ENCODE assay signal across 1 cellular context in genomic region chr7:77798394-77799077, GRCh38.
A peak's percentile ranks its signal among the peaks of the same experiment; 100 is the strongest.
TF ChIP-seq lines count a peak whose summit lies in the region.

TSS of gene PHTF2 (plus strand) at chr7:77798773.
TSS of gene TMEM60 (minus strand) at chr7:77798434. CDS start at chr7:77794373, 4,061 bp downstream.

TF ChIP-seq in neural cell, 6 proteins besides CTCF, POLR2A, EP300 and RAD21 (continued from another document):
- peak; percentile 76 for TF ChIP-seq REST (IDR thresholded peaks at IDR 0.05; ENCODE audit: borderline replicate concordance)
- TF ChIP-seq POLR2AphosphoS5 (IDR thresholded peaks at IDR 0.05) = peak; percentile 88
